Comparison of ENCODE assay signal across 10 cellular contexts in the genomic region with DNA sequence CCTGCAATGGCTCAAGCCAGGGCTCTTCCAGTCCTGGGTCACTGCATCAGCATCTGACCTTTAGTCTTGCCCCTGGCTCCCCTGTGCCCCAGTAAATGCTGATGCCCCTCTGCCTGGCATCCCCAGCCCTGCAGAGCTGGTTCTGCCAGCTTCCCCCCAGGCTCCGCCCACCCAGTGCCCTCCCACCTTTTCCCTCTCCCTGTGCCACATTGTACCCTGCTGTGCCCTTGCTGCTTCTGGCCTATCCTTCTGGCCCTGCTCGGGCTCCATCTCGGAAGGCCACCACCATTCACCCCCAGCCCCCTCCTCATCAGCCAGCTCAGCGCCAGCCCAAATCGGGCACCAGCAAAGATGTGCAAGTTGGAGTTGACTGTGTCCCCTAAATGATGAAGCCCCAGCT. TPM values are rescaled to one million over a fixed set of nuclear protein-coding genes. Genes with fewer than 3 reads are reported as not detected.
A peak's percentile ranks its signal among the peaks of the same experiment; 100 is the strongest.
DNase-seq lines count a peak whose midpoint lies in the region; ATAC-seq and TF ChIP-seq lines count a peak whose summit lies in the region.
"Had no signal": no experiment of that assay in that cellular context is flagged by ENCODE, and none has a peak within 500 bp of the region (broad histone marks: within the 10 kb centered on the region; RNA-seq: fewer than 3 reads in every experiment).

No MANE protein-coding gene starts in this region.

- peak overlapping the region in 10 of 11 experiments; percentile 13 to 73 (median 50); a peak in 13 of 22 replicates for H3K9ac ChIP-seq in BLaER1 treated with 17β-estradiol and CSF1 and Interleukin-3, amounts not matched to agents 10 nM and 100 nM
- peak overlapping the region; percentile 19 for H3K9ac ChIP-seq in rectal smooth muscle tissue (ENCODE audit: low read length)

- H3K36me3 Mint-ChIP-seq in stimulated activated effector memory CD8-positive, alpha-beta T cell treated with anti-CD3 and anti-CD28 coated beads, Interleukin-12 subunit alpha, Interleukin-12 subunit beta, amount 100 ng/mL, for 72 hours: no peaks in the 10 kb centered on the region
- H3K36me3 Mint-ChIP-seq: CD8-positive, alpha-beta T cell had no signal

- H3K4me2 ChIP-seq in BLaER1 treated with 17β-estradiol and CSF1 and Interleukin-3, amounts not matched to agents 10 nM and 100 nM: peak overlapping the region; percentile 67 to 95 (median 85); a peak in 18 of 22 replicates

- DNase-seq in Peyer's patch (peak in 2 of 3 donors; percentile 57 to 77), left ventricle myocardium inferior (no peak)
- no peak for DNase-seq in stimulated activated effector memory CD8-positive, alpha-beta T cell treated with anti-CD3 and anti-CD28 coated beads, Interleukin-12 subunit alpha, Interleukin-12 subunit beta, amount 100 ng/mL, for 72 hours (ENCODE audit: low spot score in 2 of 2)
- no peak for DNase-seq in central memory CD4-positive, alpha-beta T cell

- ATAC-seq in HG03280 (IDR thresholded peaks at IDR 0.05; ENCODE audit: unreplicated experiment) (no peak), GM21515 (IDR thresholded peaks at IDR 0.05; ENCODE audit: unreplicated experiment) (no peak)
- ATAC-seq in stimulated activated effector memory CD8-positive, alpha-beta T cell treated with anti-CD3 and anti-CD28 coated beads, Interleukin-12 subunit alpha, Interleukin-12 subunit beta, amount 100 ng/mL, for 72 hours: no peak
- ATAC-seq: CD8-positive, alpha-beta T cell had no signal

- H3K4me3 Mint-ChIP-seq in stimulated activated effector memory CD8-positive, alpha-beta T cell treated with anti-CD3 and anti-CD28 coated beads, Interleukin-12 subunit alpha, Interleukin-12 subunit beta, amount 100 ng/mL, for 72 hours: no peak overlapping the region
- H3K4me3 Mint-ChIP-seq: CD8-positive, alpha-beta T cell; nephron had no signal

- H3K4me1 Mint-ChIP-seq in stimulated activated effector memory CD8-positive, alpha-beta T cell treated with anti-CD3 and anti-CD28 coated beads, Interleukin-12 subunit alpha, Interleukin-12 subunit beta, amount 100 ng/mL, for 72 hours: peaks cover 30% of the 10 kb centered on the region

- H3K4me1 ChIP-seq in BLaER1 treated with 17β-estradiol and CSF1 and Interleukin-3, amounts not matched to agents 10 nM and 100 nM: peaks cover 40 to 58% (median 50%) of the 10 kb centered on the region in 10 experiments
- H3K4me1 ChIP-seq in Peyer's patch: peaks cover 0 to 68% (median 19%) of the 10 kb centered on the region in 4 donors
- peaks cover 32% of the 10 kb centered on the region for H3K4me1 ChIP-seq in left ventricle myocardium inferior
- H3K4me1 ChIP-seq in rectal smooth muscle tissue (ENCODE audit: control insufficient read depth, insufficient read depth, low read length): peaks cover 17% of the 10 kb centered on the region

- H3K9me3 ChIP-seq in BLaER1 treated with 17β-estradiol and CSF1 and Interleukin-3, amounts not matched to agents 10 nM and 100 nM (replicated peaks in 1 of 11): peaks cover 0 to 9% (median 5%) of the 10 kb centered on the region in 11 experiments; a peak in 9 of 22 replicates
- H3K9me3 ChIP-seq in Peyer's patch: no peaks in the 10 kb centered on the region
- peaks cover 13% of the 10 kb centered on the region for H3K9me3 ChIP-seq in left ventricle myocardium inferior (replicated peaks)

- TF ChIP-seq POLR2A in Peyer's patch (IDR thresholded peaks at IDR 0.05): no peak

- no peak overlapping the region for H3K4me3 ChIP-seq in BLaER1 treated with 17β-estradiol and CSF1 and Interleukin-3, amounts not matched to agents 10 nM and 100 nM
- H3K4me3 ChIP-seq in Peyer's patch (no peak overlapping the region), left ventricle myocardium inferior (no peak overlapping the region), rectal smooth muscle tissue (ENCODE audit: low read length) (peak overlapping the region; percentile 36)

- intact Hi-C loops in left ventricle myocardium inferior (cut with micrococcal nuclease): no loop called here

- no peaks in the 10 kb centered on the region for H3K27me3 ChIP-seq in BLaER1 treated with 17β-estradiol and CSF1 and Interleukin-3, amounts not matched to agents 10 nM and 100 nM
- H3K27me3 ChIP-seq in Peyer's patch (no peaks in the 10 kb centered on the region), left ventricle myocardium inferior (ENCODE audit: low read depth) (no peaks in the 10 kb centered on the region), rectal smooth muscle tissue (ENCODE audit: control insufficient read depth, insufficient read depth, low read length) (no peaks in the 10 kb centered on the region)

- no peak for TF ChIP-seq CTCF in Peyer's patch (IDR thresholded peaks at IDR 0.05)
- no peak for TF ChIP-seq CTCF in left ventricle myocardium inferior (IDR thresholded peaks at IDR 0.05; ENCODE audit: borderline replicate concordance)

- H3K27ac ChIP-seq in BLaER1 treated with 17β-estradiol and CSF1 and Interleukin-3, amounts not matched to agents 10 nM and 100 nM: peak overlapping the region in 6 of 11 experiments; percentile 63 to 74 (median 66); a peak in 6 of 22 replicates
- H3K27ac ChIP-seq in Peyer's patch (peak overlapping the region; percentile 32 to 93 (median 84)), left ventricle myocardium inferior (replicated peaks) (peak overlapping the region; percentile 89), rectal smooth muscle tissue (ENCODE audit: low read depth, low read length) (peak overlapping the region; percentile 86)

- no peaks in the 10 kb centered on the region; a peak in 1 of 22 replicates for H3K36me3 ChIP-seq in BLaER1 treated with 17β-estradiol and CSF1 and Interleukin-3, amounts not matched to agents 10 nM and 100 nM
- H3K36me3 ChIP-seq in Peyer's patch (no peaks in the 10 kb centered on the region), left ventricle myocardium inferior (no peaks in the 10 kb centered on the region), rectal smooth muscle tissue (ENCODE audit: control insufficient read depth, insufficient read depth, low read length) (no peaks in the 10 kb centered on the region)

- peaks cover 0 to 11% (median under 1%) of the 10 kb centered on the region in 11 experiments; a peak in 4 of 22 replicates for H4K20me1 ChIP-seq in BLaER1 treated with 17β-estradiol and CSF1 and Interleukin-3, amounts not matched to agents 10 nM and 100 nM

- H3K9me3 Mint-ChIP-seq in stimulated activated effector memory CD8-positive, alpha-beta T cell treated with anti-CD3 and anti-CD28 coated beads, Interleukin-12 subunit alpha, Interleukin-12 subunit beta, amount 100 ng/mL, for 72 hours: no peaks in the 10 kb centered on the region
- H3K9me3 Mint-ChIP-seq: CD8-positive, alpha-beta T cell had no signal

- no peak overlapping the region for H3K27ac Mint-ChIP-seq in stimulated activated effector memory CD8-positive, alpha-beta T cell treated with anti-CD3 and anti-CD28 coated beads, Interleukin-12 subunit alpha, Interleukin-12 subunit beta, amount 100 ng/mL, for 72 hours
- H3K27ac Mint-ChIP-seq: CD8-positive, alpha-beta T cell had no signal

RNA-seq across cellular contexts. Expression of a gene that starts 7.4 kb away (rescaled TPM):
- total RNA-seq in Peyer's patch (100 to 1,000 TPM in 3 of 4 donors, 10 to 100 TPM in 1; 75.9 to 203 (median 162) TPM), left ventricle myocardium inferior (2.3 TPM)

RNA-seq across cellular contexts. Expression of a gene that starts 28.4 kb away (rescaled TPM):
- total RNA-seq in Peyer's patch (10 to 100 TPM; 11.2 to 44.3 (median 21.3) TPM), left ventricle myocardium inferior (not detected)

RNA-seq across cellular contexts. Expression of a gene that starts 40.0 kb away (rescaled TPM):
- 10 to 100 TPM in 3 of 4 donors, 1 to 10 TPM in 1; 5.0 to 76.4 (median 26.2) TPM for total RNA-seq in Peyer's patch
- total RNA-seq in left ventricle myocardium inferior: not detected
- total RNA-seq: CD8-positive, alpha-beta T cell had no signal

RNA-seq across cellular contexts. Expression of a gene that starts 53.8 kb away (rescaled TPM):
- total RNA-seq in Peyer's patch (10 to 100 TPM in 1 of 4 donors, 1 to 10 TPM in 3; 6.1 to 15.7 (median 7.1) TPM), left ventricle myocardium inferior (3.2 TPM)

Comparison
In these comparisons a context has a peak if more than half of its experiments do, and no peak if none do; other contexts are left out.
1. DNase-seq: peak in Peyer's patch (2 of 3); none in left ventricle myocardium inferior (single experiment), stimulated activated effector memory CD8-positive, alpha-beta T cell treated with anti-CD3 and anti-CD28 coated beads, Interleukin-12 subunit alpha, Interleukin-12 subunit beta, amount 100 ng/mL, for 72 hours (0 of 2) and central memory CD4-positive, alpha-beta T cell (single experiment).
2. RNA of a gene that starts 7.4 kb away (total RNA-seq): 75.9 to 203 TPM in Peyer's patch; 2.3 TPM in left ventricle myocardium inferior (single experiment); every median in the first group is over 10 times any median in the second.
3. Peak in every context shown above with its lines, with median percentiles within 50 percentile points of each other: H3K27ac ChIP-seq.